8 cellular contexts compared by ENCODE assay signal in genomic region chr9:34665381-34666250, GRCh38. TPM values are rescaled to one million over a fixed set of nuclear protein-coding genes. Genes with fewer than 3 reads are reported as not detected.
A peak's percentile ranks its signal among the peaks of the same experiment; 100 is the strongest.
DNase-seq lines count a peak whose midpoint lies in the region; ATAC-seq and TF ChIP-seq lines count a peak whose summit lies in the region.

No MANE protein-coding gene starts in this region.

- peak overlapping the region; percentile 88; the same call in 1 of the 2 replicates for H3K4me2 ChIP-seq in KMS-11

- H3K4me3 ChIP-seq in Caco-2 (ENCODE audit: low read depth, low read length) (peak overlapping the region; percentile 57), KMS-11 (IDR thresholded peaks at IDR 0.05; ENCODE audit: insufficient read depth, low read depth, low read length) (no peak overlapping the region), Peyer's patch (peak overlapping the region; percentile 45 to 86 (median 64)), esophagus muscularis mucosa (peak overlapping the region; percentile 72 to 82 (median 76)), muscle layer of duodenum (ENCODE audit: low read depth in 1 of 2, low read length in 2 of 2) (peak overlapping the region; percentile 76 to 85)

- H3K27me3 Mint-ChIP-seq in Caco-2 (ENCODE audit: insufficient read depth, unreplicated experiment): no peaks in the 10 kb centered on the region

- no peaks in the 10 kb centered on the region for H3K36me3 Mint-ChIP-seq in Caco-2 (ENCODE audit: insufficient read depth, unreplicated experiment)

- H4K20me1 ChIP-seq in KMS-11 (ENCODE audit: insufficient read depth): no peaks in the 10 kb centered on the region

- H3K27ac Mint-ChIP-seq in Caco-2 (ENCODE audit: unreplicated experiment): peak overlapping the region; percentile 61

- H3K9me3 Mint-ChIP-seq in Caco-2 (ENCODE audit: unreplicated experiment): no peaks in the 10 kb centered on the region

- ATAC-seq in GM21717 (IDR thresholded peaks at IDR 0.05; ENCODE audit: unreplicated experiment): peak; percentile 60

- no peak for TF ChIP-seq CTCF in Caco-2 (IDR thresholded peaks at IDR 0.05; ENCODE audit: insufficient read depth in 1 of 2, low read depth in 1 of 2, low read length in 1 of 2, severe bottlenecking in 1 of 2, unreplicated experiment in 1 of 2)
- no peak for TF ChIP-seq CTCF in KMS-11 (conservative IDR thresholded peaks at IDR 0.05; ENCODE audit: low read depth, low read length)
- TF ChIP-seq CTCF in Peyer's patch (IDR thresholded peaks at IDR 0.05): no peak
- no peak for TF ChIP-seq CTCF in esophagus muscularis mucosa (IDR thresholded peaks at IDR 0.05)

- peak overlapping the region; percentile 81 for H3K4me3 Mint-ChIP-seq in Caco-2 (ENCODE audit: unreplicated experiment)

- no peaks in the 10 kb centered on the region for H3K79me2 ChIP-seq in KMS-11 (ENCODE audit: insufficient read depth, low read depth)

- H3K4me1 ChIP-seq in Caco-2: peaks cover 15% of the 10 kb centered on the region
- H3K4me1 ChIP-seq in KMS-11 (ENCODE audit: low read depth, poor library complexity, severe bottlenecking): peaks cover 10% of the 10 kb centered on the region
- H3K4me1 ChIP-seq in Peyer's patch: peaks cover 0 to 7% (median 6%) of the 10 kb centered on the region in 4 donors
- peaks cover 21 to 38% (median 30%) of the 10 kb centered on the region in 4 donors for H3K4me1 ChIP-seq in esophagus muscularis mucosa
- H3K4me1 ChIP-seq in muscle layer of duodenum (ENCODE audit: control insufficient read depth in 1 of 2, insufficient read depth in 2 of 2, low read length in 2 of 2): peaks cover 5 to 8% of the 10 kb centered on the region in 2 donors

- no peaks in the 10 kb centered on the region; the same call in 1 of the 2 replicates for H3K9me3 ChIP-seq in Caco-2
- no peaks in the 10 kb centered on the region for H3K9me3 ChIP-seq in Peyer's patch
- H3K9me3 ChIP-seq in esophagus muscularis mucosa: no peaks in the 10 kb centered on the region
- H3K9me3 ChIP-seq in muscle layer of duodenum (ENCODE audit: control insufficient read depth in 1 of 2, low read length in 2 of 2): no peaks in the 10 kb centered on the region

- POLR2A ChIA-PET in Caco-2 (lab: Charles Lee): interaction anchor here (0.6 kb wide), 3 partner anchors 14 to 1062 kb away, joined by 3 read pairs; partner anchors contain the start of genes IL11RA and VCP

- H3K9ac ChIP-seq in KMS-11: peak overlapping the region; percentile 69

- H3K27me3 ChIP-seq in Caco-2 (replicated peaks; ENCODE audit: control insufficient read depth, insufficient read depth, low read length) (no peaks in the 10 kb centered on the region), KMS-11 (ENCODE audit: insufficient read depth, low read depth) (no peaks in the 10 kb centered on the region), Peyer's patch (no peaks in the 10 kb centered on the region), esophagus muscularis mucosa (no peaks in the 10 kb centered on the region), muscle layer of duodenum (ENCODE audit: low read depth, low read length) (no peaks in the 10 kb centered on the region)

- CTCF ChIA-PET in Caco-2 (lab: Charles Lee): interaction anchor here (0.5 to 1.2 kb wide), 3 partner anchors 19 to 35 kb away, joined by 5 to 9 read pairs (median 7); partner anchors contain the start of genes GALT and SIGMAR1

- intact Hi-C loops in Caco-2 (cut with micrococcal nuclease; ENCODE audit: unreplicated experiment): loop anchor here (2.0 kb wide), 1 partner anchor 19 kb away; the partner anchor contains the start of gene GALT
- intact Hi-C loops in esophagus muscularis mucosa (cut with DNase I): loop anchor here (5.0 kb wide), 1 partner anchor 37 kb away; no protein-coding TSS in a partner anchor

- H3K36me3 ChIP-seq in Caco-2 (ENCODE audit: control insufficient read depth, insufficient read depth, low read length) (no peaks in the 10 kb centered on the region), KMS-11 (ENCODE audit: insufficient read depth) (no peaks in the 10 kb centered on the region), Peyer's patch (no peaks in the 10 kb centered on the region), esophagus muscularis mucosa (peaks cover 13 to 31% (median 27%) of the 10 kb centered on the region in 4 donors), muscle layer of duodenum (ENCODE audit: control insufficient read depth in 1 of 2, insufficient read depth in 2 of 2, low read length in 2 of 2) (peaks cover under 1 to 21% of the 10 kb centered on the region in 2 donors)

- TSS peak; percentile 61 for BruUV-seq in Caco-2 (replicated peaks; lab: Mats Ljungman, UMichigan)

- TF ChIP-seq POLR2A in Peyer's patch (IDR thresholded peaks at IDR 0.05) (peak; percentile 90 to 93), esophagus muscularis mucosa (IDR thresholded peaks at IDR 0.05; ENCODE audit: low read depth) (peak; percentile 90)

- H2AFZ ChIP-seq in KMS-11 (ENCODE audit: low read depth): peak overlapping the region; percentile 81

- TF ChIP-seq EP300 in esophagus muscularis mucosa (IDR thresholded peaks at IDR 0.05): no peak

- H3K27ac ChIP-seq in KMS-11: peak overlapping the region; percentile 49
- H3K27ac ChIP-seq in Peyer's patch: peak overlapping the region; percentile 86 to 98 (median 93)
- peak overlapping the region; percentile 98 to 100 (median 98) for H3K27ac ChIP-seq in esophagus muscularis mucosa (replicated peaks in 1 of 4)
- peak overlapping the region; percentile 96 for H3K27ac ChIP-seq in muscle layer of duodenum (ENCODE audit: low read length)

- DNase-seq in Caco-2: peak; percentile 83 to 89
- peak; percentile 88 to 97 (median 97) for DNase-seq in Peyer's patch
- peak; percentile 84 for DNase-seq in activated T-helper 1 cell treated with Interleukin-2 at 50 U/mL for 16 hours (ENCODE audit: low read depth)
- DNase-seq in esophagus muscularis mucosa (ENCODE audit: extremely low spot score): peak; percentile 98
- peak; percentile 93 for DNase-seq in stimulated activated CD8-positive, alpha-beta memory T cell treated with anti-CD3 and anti-CD28 coated beads, Interleukin-4, amount 100 ng/mL, for 48 hours

- WGBS in esophagus muscularis mucosa: 0% methylated on average over 22 of the region's 55 CpGs

- H3K4me1 Mint-ChIP-seq in Caco-2 (ENCODE audit: low read depth, unreplicated experiment): peaks cover 28% of the 10 kb centered on the region

RNA-seq across cellular contexts. Expression of gene CCL27, which starts 3.2 kb away (rescaled TPM):
- total RNA-seq in Caco-2 (2022) (not detected in 2 replicates), Peyer's patch (not detected), esophagus muscularis mucosa (not detected)

RNA-seq across cellular contexts. Expression of gene IL11RA, which starts 13.6 kb away (rescaled TPM):
- total RNA-seq in Caco-2 (2022) (5.6 and 7.1 TPM in 2 replicates), Peyer's patch (10 to 100 TPM; 37.8 to 98.3 (median 58.0) TPM), esophagus muscularis mucosa (10 to 100 TPM; 33.0 to 40.2 (median 33.9) TPM)

RNA-seq across cellular contexts. Expression of gene GALT, which starts 19.1 kb away (rescaled TPM):
- total RNA-seq in Caco-2 (2022) (50.1 and 52.0 TPM in 2 replicates), Peyer's patch (100 to 1,000 TPM; 111 to 310 (median 185) TPM), esophagus muscularis mucosa (10 to 100 TPM; 15.9 to 34.7 (median 22.9) TPM)

RNA-seq across cellular contexts. Expression of gene CCL19, which starts 25.5 kb away (rescaled TPM):
- total RNA-seq in Caco-2 (2022) (not detected in 2 replicates), Peyer's patch (not detected), esophagus muscularis mucosa (under 1 TPM in 2 of 4 donors, not detected in 2; 0.57 to 0.71 TPM)

RNA-seq across cellular contexts. Expression of gene SIGMAR1, which starts 28.0 kb away (rescaled TPM):
- total RNA-seq in Caco-2 (2022) (102 and 103 TPM in 2 replicates), Peyer's patch (100 to 1,000 TPM in 3 of 4 donors, 10 to 100 TPM in 1; 63.5 to 138 (median 111) TPM), esophagus muscularis mucosa (10 to 100 TPM; 73.4 to 90.3 (median 83.9) TPM)
